22 cellular contexts compared by ENCODE assay signal in the genomic region with DNA sequence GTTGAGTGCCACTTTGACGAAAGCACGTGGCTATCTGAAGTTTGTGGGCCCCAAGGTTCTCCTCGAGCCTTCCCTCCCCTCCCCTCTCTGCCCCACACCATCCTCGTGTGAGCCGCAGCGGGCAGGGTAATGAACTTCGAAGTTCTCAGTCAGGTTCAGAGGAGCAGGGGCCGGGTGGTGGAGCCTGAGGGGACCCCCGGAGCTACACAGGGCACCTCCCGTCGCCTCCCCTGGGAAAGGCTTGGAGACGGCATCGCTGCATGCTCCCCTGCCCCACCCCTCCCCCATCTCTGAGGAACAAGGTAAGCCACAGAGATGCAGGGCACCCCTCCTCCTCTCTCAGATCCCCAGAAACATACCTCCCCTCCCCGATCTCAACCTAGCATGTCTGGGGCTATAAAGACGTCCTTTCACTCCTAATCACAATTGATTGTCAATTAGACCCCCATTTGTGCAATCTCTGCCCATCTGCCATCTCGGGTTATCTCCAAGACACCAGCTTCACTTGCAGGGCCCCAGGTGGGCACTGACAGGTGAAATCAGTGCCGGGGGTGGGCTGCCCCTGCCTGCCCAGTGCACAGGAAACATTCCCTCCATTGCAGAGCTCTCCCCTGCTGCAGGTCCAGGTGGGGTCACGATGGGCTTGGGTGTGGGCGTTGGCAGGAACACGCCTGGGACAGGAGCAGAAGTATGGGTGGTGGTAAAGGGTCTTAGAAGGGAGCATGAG. TPM values are rescaled to one million over a fixed set of nuclear protein-coding genes. Genes with fewer than 3 reads are reported as not detected.
A peak's percentile ranks its signal among the peaks of the same experiment; 100 is the strongest.
DNase-seq lines count a peak whose midpoint lies in the region; ATAC-seq and TF ChIP-seq lines count a peak whose summit lies in the region.
"Had no signal": no experiment of that assay in that cellular context is flagged by ENCODE, and none has a peak within 500 bp of the region (broad histone marks: within the 10 kb centered on the region; RNA-seq: fewer than 3 reads in every experiment).

No MANE protein-coding gene starts in this region.

- no peaks in the 10 kb centered on the region for H3K36me3 Mint-ChIP-seq in glutamatergic neuron (ENCODE audit: unreplicated experiment)
- H3K36me3 Mint-ChIP-seq: CD4-positive, alpha-beta memory T cell had no signal

- H3K36me3 ChIP-seq in stomach, result no peaks in the 10 kb centered on the region
- H3K36me3 ChIP-seq: MG63 had no signal

- TF ChIP-seq CTCF in GM13977 (IDR thresholded peaks at IDR 0.05; ENCODE audit: extremely low read depth, insufficient read depth, missing control alignments) (no peak), glutamatergic neuron (IDR thresholded peaks at IDR 0.05; ENCODE audit: partially characterized antibody, unreplicated experiment) (no peak), stomach (IDR thresholded peaks at IDR 0.05) (no peak)

- H3K9me3 Mint-ChIP-seq in glutamatergic neuron (ENCODE audit: unreplicated experiment), result peaks cover 13% of the 10 kb centered on the region

- peak; percentile 11 for DNase-seq in Right ventricle myocardium superior
- DNase-seq in left ventricle myocardium superior, result no peak
- peak; percentile 34 for DNase-seq in GM13977 (ENCODE audit: low spot score)
- peak; percentile 14 for DNase-seq in glutamatergic neuron
- peak; percentile 15 for DNase-seq in stomach
- no peak for DNase-seq in HuH-7 (ENCODE audit: low spot score)
- DNase-seq: CD4-positive, alpha-beta memory T cell; DND-41; GF-D8; MG63; NCI-H1092 treated with DMSO at 0.1 percent for 48 hours; NCI-H2107; NCI-H345; NCI-H69; NK-92 treated with Interleukin-12 subunit alpha and Interleukin-12 subunit beta, amount 100 ng/mL, for 24 hours had no signal

- H3K27me3 Mint-ChIP-seq in glutamatergic neuron (ENCODE audit: unreplicated experiment), result peaks cover 34% of the 10 kb centered on the region

- H3K4me1 ChIP-seq in stomach, result peaks cover 6 to 46% (median 26%) of the 10 kb centered on the region in 4 donors

- H3K27ac ChIP-seq in stomach, result no peak overlapping the region
- H3K27ac ChIP-seq: KMS-11, RWPE1 had no signal

- intact Hi-C loops in Right ventricle myocardium superior (cut with DNase I), result no loop called here
- intact Hi-C loops in left ventricle myocardium superior (cut with micrococcal nuclease), result no loop called here
- intact Hi-C loops in stomach (cut with DNase I; ENCODE audit: low total_unique reads), result no loop called here

- H3K9me3 ChIP-seq in stomach, result no peaks in the 10 kb centered on the region
- H3K9me3 ChIP-seq: MG63 had no signal

- no peak overlapping the region for H3K27ac Mint-ChIP-seq in glutamatergic neuron (ENCODE audit: unreplicated experiment)

- no peak overlapping the region for H3K4me3 Mint-ChIP-seq in glutamatergic neuron (ENCODE audit: unreplicated experiment)

- in situ Hi-C loops in GM13977 (cut with MboI; ENCODE audit: low pct_unique_long_range_greater_than_20kb, low sequenced_read_pairs, unreplicated experiment), result no loop called here

- peaks cover 6% of the 10 kb centered on the region for H3K4me1 Mint-ChIP-seq in glutamatergic neuron (ENCODE audit: low read depth, unreplicated experiment)

- no peak for ATAC-seq in Right ventricle myocardium superior (ENCODE audit: poor library complexity)
- no peak for ATAC-seq in left ventricle myocardium superior
- no peak for ATAC-seq in HG02763 (IDR thresholded peaks at IDR 0.05; ENCODE audit: unreplicated experiment)
- no peak for ATAC-seq in HG03354 (IDR thresholded peaks at IDR 0.05; ENCODE audit: poor library complexity, severe bottlenecking, unreplicated experiment)
- ATAC-seq: HCT116 had no signal

- TF ChIP-seq POLR2A in stomach (IDR thresholded peaks at IDR 0.05), result no peak

- WGBS in stomach, 5 donors, result 34 to 45% (median 41%) methylated on average over 18 to 20 of the region's 20 CpGs

- peaks cover 59 to 100% (median 100%) of the 10 kb centered on the region in 3 donors for H3K27me3 ChIP-seq in stomach

- no peak overlapping the region for H3K4me3 ChIP-seq in stomach
- H3K4me3 ChIP-seq: MG63 had no signal

- TF ChIP-seq EP300 in stomach (IDR thresholded peaks at IDR 0.05), result no peak

RNA-seq across cellular contexts. Expression of gene NKX1-1, which starts 3.0 kb away (rescaled TPM):
- total RNA-seq in Right ventricle myocardium superior (not detected), left ventricle myocardium superior (not detected), glutamatergic neuron (ENCODE audit: unreplicated experiment) (not detected), stomach (not detected)
- not detected for polyA plus RNA-seq in stomach
- total RNA-seq: A673; CD4-positive, alpha-beta memory T cell; HT1080 had no signal
- polyA plus RNA-seq: CD4-positive, alpha-beta memory T cell had no signal

Comparison
In these comparisons a context has a peak if more than half of its experiments do, and no peak if none do; other contexts are left out.
1. DNase-seq: peak in Right ventricle myocardium superior (single experiment), GM13977 (single experiment), glutamatergic neuron (single experiment) and stomach (single experiment); none in left ventricle myocardium superior (single experiment) and HuH-7 (single experiment).